17 cellular contexts compared by ENCODE assay signal in genomic region chr6:80329496-80329895, GRCh38.
A peak's percentile ranks its signal among the peaks of the same experiment; 100 is the strongest.
DNase-seq lines count a peak whose midpoint lies in the region; ATAC-seq and TF ChIP-seq lines count a peak whose summit lies in the region.
"Had no signal": no experiment of that assay in that cellular context is flagged by ENCODE, and none has a peak within 500 bp of the region (broad histone marks: within the 10 kb centered on the region; RNA-seq: fewer than 3 reads in every experiment).

No MANE protein-coding gene starts in this region.

- H3K79me2 ChIP-seq in GM23338 (replicated peaks; ENCODE audit: insufficient read depth): no peaks in the 10 kb centered on the region
- no peaks in the 10 kb centered on the region for H3K79me2 ChIP-seq in neural progenitor cell (ENCODE audit: low read depth)
- no peaks in the 10 kb centered on the region for H3K79me2 ChIP-seq in mammary epithelial cell (ENCODE audit: insufficient read depth, low read length)

- H4K20me1 ChIP-seq in GM23338 (replicated peaks; ENCODE audit: insufficient read depth) (no peaks in the 10 kb centered on the region), neural progenitor cell (ENCODE audit: low read depth) (no peaks in the 10 kb centered on the region), mammary epithelial cell (ENCODE audit: insufficient read depth, low read length) (no peaks in the 10 kb centered on the region)

- H3F3A ChIP-seq in GM23338 (replicated peaks; ENCODE audit: low read depth) (0 out of 2 replicates have a peak, but pooled peaks cover 3% of the 10 kb centered on the region), neural progenitor cell (ENCODE audit: low read depth) (peaks cover 31% of the 10 kb centered on the region)

- H3K27ac Mint-ChIP-seq in GM23338: peak overlapping the region; percentile 95
- H3K27ac Mint-ChIP-seq in endodermal cell: no peak overlapping the region
- H3K27ac Mint-ChIP-seq in neural progenitor cell: peak overlapping the region; percentile 94
- no peak overlapping the region for H3K27ac Mint-ChIP-seq in activated naive CD4-positive, alpha-beta T cell treated with anti-CD3 and anti-CD28 coated beads, Interleukin-2, amount 10 ng/mL, durations not matched to agents 7 days and 5 days

- DNase-seq in GM23338 (ENCODE audit: low spot score): peak; percentile 23
- no peak for DNase-seq in endodermal cell
- DNase-seq in neural progenitor cell (ENCODE audit: low spot score): peak; percentile 52
- no peak for DNase-seq in NCI-H510A treated with DMSO at 0.1 percent for 48 hours (lab: John Stamatoyannopoulos, UW)
- no peak for DNase-seq in activated naive CD4-positive, alpha-beta T cell treated with anti-CD3 and anti-CD28 coated beads, Interleukin-2, amount 10 ng/mL, durations not matched to agents 7 days and 5 days
- DNase-seq in mammary epithelial cell: no peak
- DNase-seq: Caco-2, DMS79, GOT3, Karpas-422, MG63, NCI-H1092 treated with DMSO at 0.1 percent for 48 hours, NCI-H446 treated with DMSO at 0.1 percent for 48 hours, NCI-H774, PC-9 had no signal

- ATAC-seq in GM23338: peak; percentile 63

- no peaks in the 10 kb centered on the region for H3K9me3 ChIP-seq in HUES64 (ENCODE audit: insufficient read depth, low read depth, low read length)
- no peaks in the 10 kb centered on the region for H3K9me3 ChIP-seq in endodermal cell (ENCODE audit: control insufficient read depth, low read length)
- H3K9me3 ChIP-seq in neural progenitor cell (ENCODE audit: low read depth): no peaks in the 10 kb centered on the region
- H3K9me3 ChIP-seq in mammary epithelial cell (replicated peaks; ENCODE audit: insufficient read depth, low read length): no peaks in the 10 kb centered on the region
- H3K9me3 ChIP-seq: Caco-2, MG63, SJSA1 had no signal

- H3K9me3 Mint-ChIP-seq in GM23338: no peaks in the 10 kb centered on the region
- no peaks in the 10 kb centered on the region for H3K9me3 Mint-ChIP-seq in endodermal cell
- no peaks in the 10 kb centered on the region for H3K9me3 Mint-ChIP-seq in neural progenitor cell
- H3K9me3 Mint-ChIP-seq in activated naive CD4-positive, alpha-beta T cell treated with anti-CD3 and anti-CD28 coated beads, Interleukin-2, amount 10 ng/mL, durations not matched to agents 7 days and 5 days: no peaks in the 10 kb centered on the region

- H3K27me3 Mint-ChIP-seq in GM23338 (ENCODE audit: insufficient read depth, low read depth, poor library complexity) (peaks cover 2% of the 10 kb centered on the region), endodermal cell (ENCODE audit: insufficient read depth) (no peaks in the 10 kb centered on the region), neural progenitor cell (ENCODE audit: insufficient read depth, low read depth) (no peaks in the 10 kb centered on the region)
- no peaks in the 10 kb centered on the region for H3K27me3 Mint-ChIP-seq in activated naive CD4-positive, alpha-beta T cell treated with anti-CD3 and anti-CD28 coated beads, Interleukin-2, amount 10 ng/mL, durations not matched to agents 7 days and 5 days

- dilution Hi-C loops in mammary epithelial cell (cut with HindIII; ENCODE audit: low sequenced_read_pairs): no loop called here

- H3K4me1 Mint-ChIP-seq in GM23338: peaks cover 70% of the 10 kb centered on the region
- H3K4me1 Mint-ChIP-seq in endodermal cell: peaks cover 26% of the 10 kb centered on the region
- peaks cover 84% of the 10 kb centered on the region for H3K4me1 Mint-ChIP-seq in neural progenitor cell
- H3K4me1 Mint-ChIP-seq in activated naive CD4-positive, alpha-beta T cell treated with anti-CD3 and anti-CD28 coated beads, Interleukin-2, amount 10 ng/mL, durations not matched to agents 7 days and 5 days: no peaks in the 10 kb centered on the region

- H3K27ac ChIP-seq in GM23338 (ENCODE audit: low read depth): peak overlapping the region; percentile 62
- H3K27ac ChIP-seq in HUES64 (ENCODE audit: low read depth, low read length): peak overlapping the region; percentile 41
- peak overlapping the region; percentile 72 for H3K27ac ChIP-seq in endodermal cell (ENCODE audit: low read depth, low read length)
- H3K27ac ChIP-seq in neural progenitor cell: peak overlapping the region; percentile 75
- no peak overlapping the region for H3K27ac ChIP-seq in mammary epithelial cell (ENCODE audit: insufficient read depth, low read depth, low read length)
- H3K27ac ChIP-seq: PC-9, SJSA1 had no signal

- H3K4me2 ChIP-seq in GM23338 (peak overlapping the region; percentile 77), neural progenitor cell (peak overlapping the region; percentile 65), mammary epithelial cell (ENCODE audit: insufficient read depth, low read depth, low read length) (no peak overlapping the region)
- H3K4me2 ChIP-seq: PC-9 had no signal

- in situ Hi-C loops in mammary epithelial cell (cut with MboI; ENCODE audit: low sequenced_read_pairs in 2 of 2): no loop called here

- no peaks in the 10 kb centered on the region for H3K27me3 ChIP-seq in GM23338 (ENCODE audit: insufficient read depth)
- no peaks in the 10 kb centered on the region for H3K27me3 ChIP-seq in HUES64 (ENCODE audit: insufficient read depth, low read length)
- H3K27me3 ChIP-seq in endodermal cell (ENCODE audit: control insufficient read depth, insufficient read depth, low read length, poor library complexity, severe bottlenecking): no peaks in the 10 kb centered on the region
- no peaks in the 10 kb centered on the region for H3K27me3 ChIP-seq in neural progenitor cell
- H3K27me3 ChIP-seq in mammary epithelial cell (ENCODE audit: insufficient read depth, low read length): no peaks in the 10 kb centered on the region
- H3K27me3 ChIP-seq: MG63, SJSA1 had no signal

- intact Hi-C loops in mammary epithelial cell (cut with micrococcal nuclease): loop anchor here (5.0 kb wide), 1 partner anchor 117 kb away; no protein-coding TSS in a partner anchor

- peak overlapping the region; percentile 12; the same call in 1 of the 3 replicates for H3K4me3 Mint-ChIP-seq in GM23338
- no peak overlapping the region for H3K4me3 Mint-ChIP-seq in endodermal cell
- peak overlapping the region; percentile 0 for H3K4me3 Mint-ChIP-seq in neural progenitor cell
- H3K4me3 Mint-ChIP-seq in activated naive CD4-positive, alpha-beta T cell treated with anti-CD3 and anti-CD28 coated beads, Interleukin-2, amount 10 ng/mL, durations not matched to agents 7 days and 5 days: no peak overlapping the region

- H3K36me3 ChIP-seq in GM23338 (ENCODE audit: insufficient read depth): no peaks in the 10 kb centered on the region
- H3K36me3 ChIP-seq in HUES64 (ENCODE audit: insufficient read depth, low read length): no peaks in the 10 kb centered on the region
- H3K36me3 ChIP-seq in endodermal cell (ENCODE audit: control insufficient read depth, insufficient read depth, low read length): no peaks in the 10 kb centered on the region
- H3K36me3 ChIP-seq in neural progenitor cell: no peaks in the 10 kb centered on the region
- H3K36me3 ChIP-seq in mammary epithelial cell (ENCODE audit: insufficient read depth, low read length): no peaks in the 10 kb centered on the region
- H3K36me3 ChIP-seq: MG63, SJSA1 had no signal

- no peak overlapping the region for H2AFZ ChIP-seq in GM23338
- H2AFZ ChIP-seq in neural progenitor cell (replicated peaks): no peak overlapping the region
- H2AFZ ChIP-seq in mammary epithelial cell (ENCODE audit: low read depth, low read length): no peak overlapping the region
- H2AFZ ChIP-seq: PC-9 had no signal

- BruUV-seq in mammary epithelial cell (replicated peaks; lab: Mats Ljungman, UMichigan): no TSS peak

- H3K36me3 Mint-ChIP-seq in GM23338 (ENCODE audit: low read depth): no peaks in the 10 kb centered on the region
- peaks cover 9% of the 10 kb centered on the region for H3K36me3 Mint-ChIP-seq in endodermal cell (ENCODE audit: low read depth)
- peaks cover 4% of the 10 kb centered on the region for H3K36me3 Mint-ChIP-seq in neural progenitor cell
- no peaks in the 10 kb centered on the region for H3K36me3 Mint-ChIP-seq in activated naive CD4-positive, alpha-beta T cell treated with anti-CD3 and anti-CD28 coated beads, Interleukin-2, amount 10 ng/mL, durations not matched to agents 7 days and 5 days

- no peaks in the 10 kb centered on the region for H3K9me2 ChIP-seq in GM23338 (ENCODE audit: insufficient read depth)

- H3K4me1 ChIP-seq in GM23338 (ENCODE audit: insufficient read depth): peaks cover 75% of the 10 kb centered on the region
- H3K4me1 ChIP-seq in HUES64 (ENCODE audit: insufficient read depth, low read length): peaks cover 74% of the 10 kb centered on the region
- H3K4me1 ChIP-seq in endodermal cell (ENCODE audit: control insufficient read depth, insufficient read depth, low read length): no peaks in the 10 kb centered on the region
- H3K4me1 ChIP-seq in neural progenitor cell: peaks cover 69% of the 10 kb centered on the region
- no peaks in the 10 kb centered on the region for H3K4me1 ChIP-seq in mammary epithelial cell (ENCODE audit: insufficient read depth, low read length)
- H3K4me1 ChIP-seq: Caco-2, SJSA1 had no signal

- H3K9ac ChIP-seq in HUES64 (ENCODE audit: low read depth, low read length) (no peak overlapping the region), endodermal cell (ENCODE audit: extremely low read depth, low read length, poor library complexity, severe bottlenecking) (no peak overlapping the region), neural progenitor cell (no peak overlapping the region), mammary epithelial cell (ENCODE audit: insufficient read depth, low read length) (no peak overlapping the region)

- CTCF ChIA-PET in activated naive CD4-positive, alpha-beta T cell treated with anti-CD3 and anti-CD28 coated beads, Interleukin-2, amount 10 ng/mL, durations not matched to agents 7 days and 5 days (lab: Charles Lee): interaction anchor here (0.6 kb wide), 1 partner anchor 14 kb away, joined by 5 read pairs; no protein-coding TSS in a partner anchor
- CTCF ChIA-PET in mammary epithelial cell (lab: Charles Lee; ENCODE audit: low non-redundant PET): no interaction called here

- H3K4me3 ChIP-seq in GM23338 (no peak overlapping the region), HUES64 (ENCODE audit: low read length) (no peak overlapping the region), endodermal cell (ENCODE audit: low read length) (no peak overlapping the region), neural progenitor cell (no peak overlapping the region), mammary epithelial cell (replicated peaks in 1 of 3; ENCODE audit: insufficient read depth in 1 of 3, low read depth in 2 of 3, low read length in 3 of 3) (no peak overlapping the region)
- H3K4me3 ChIP-seq: MG63, PC-9, SJSA1 had no signal

- TF ChIP-seq CTCF in GM23338 (conservative IDR thresholded peaks at IDR 0.05; ENCODE audit: low read depth in 2 of 2) (no peak), endodermal cell (conservative IDR thresholded peaks at IDR 0.05) (no peak), neural progenitor cell (IDR thresholded peaks at IDR 0.05) (no peak), mammary epithelial cell (conservative IDR thresholded peaks at IDR 0.05 in 1 of 2, IDR thresholded peaks at IDR 0.05 in 1 of 2; ENCODE audit: extremely low read depth in 1 of 2, insufficient read depth in 1 of 2, low read depth in 1 of 2, low read length in 2 of 2) (no peak)

TF ChIP-seq in GM23338, 12 proteins besides CTCF, POLR2A, EP300 and RAD21 (continues in another document):
- TF ChIP-seq EZH2 (IDR thresholded peaks at IDR 0.05; ENCODE audit: low read depth, unreplicated experiment): no peak

Comparison
In these comparisons a context has a peak if more than half of its experiments do, and no peak if none do; other contexts are left out.
1. DNase-seq: peak in GM23338 (single experiment) and neural progenitor cell (single experiment); none in endodermal cell (single experiment), NCI-H510A treated with DMSO at 0.1 percent for 48 hours (single experiment), activated naive CD4-positive, alpha-beta T cell treated with anti-CD3 and anti-CD28 coated beads, Interleukin-2, amount 10 ng/mL, durations not matched to agents 7 days and 5 days (single experiment) and mammary epithelial cell (single experiment).
2. H3K27ac Mint-ChIP-seq: peak in GM23338 (single experiment) and neural progenitor cell (single experiment); none in endodermal cell (single experiment) and activated naive CD4-positive, alpha-beta T cell treated with anti-CD3 and anti-CD28 coated beads, Interleukin-2, amount 10 ng/mL, durations not matched to agents 7 days and 5 days (single experiment).
3. H3K4me3 Mint-ChIP-seq: peak in GM23338 (single experiment) and neural progenitor cell (single experiment); none in endodermal cell (single experiment) and activated naive CD4-positive, alpha-beta T cell treated with anti-CD3 and anti-CD28 coated beads, Interleukin-2, amount 10 ng/mL, durations not matched to agents 7 days and 5 days (single experiment).